ENCODE assay signal across 9 cellular contexts in the genomic region with DNA sequence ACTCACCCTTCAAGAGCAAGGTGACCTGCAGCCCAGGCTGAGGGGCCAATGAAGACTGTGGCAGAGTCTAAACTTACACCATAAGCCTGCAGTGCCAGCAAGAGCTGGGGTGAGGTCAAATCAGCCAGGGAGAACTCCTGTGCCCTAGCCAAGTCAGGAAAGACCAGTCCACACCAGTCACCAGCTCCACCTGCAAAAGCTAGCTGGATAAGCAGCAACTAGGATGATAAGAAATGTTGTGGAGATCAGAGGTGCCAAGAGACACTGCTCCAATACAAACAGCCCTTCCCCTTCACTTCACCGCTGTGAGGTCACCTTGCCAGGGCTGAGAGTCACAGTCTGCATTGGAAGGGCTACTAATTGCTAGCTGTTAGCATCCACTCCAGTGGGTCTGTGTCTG. TPM values are rescaled to one million over a fixed set of nuclear protein-coding genes. Genes with fewer than 3 reads are reported as not detected.
DNase-seq lines count a peak whose midpoint lies in the region; ATAC-seq lines count a peak whose summit lies in the region.
"Had no signal": no experiment of that assay in that cellular context is flagged by ENCODE, and none has a peak within 500 bp of the region (broad histone marks: within the 10 kb centered on the region; RNA-seq: fewer than 3 reads in every experiment).

No MANE protein-coding gene starts in this region.

- H3K27me3 Mint-ChIP-seq in activated naive CD8-positive, alpha-beta T cell treated with anti-CD3 and anti-CD28 coated beads for 36 hours: no peaks in the 10 kb centered on the region

- DNase-seq in activated naive CD8-positive, alpha-beta T cell treated with anti-CD3 and anti-CD28 coated beads for 36 hours: no peak
- DNase-seq in stimulated activated effector memory CD8-positive, alpha-beta T cell treated with anti-CD3 and anti-CD28 coated beads, Interleukin-12 subunit alpha, Interleukin-12 subunit beta, amount 100 ng/mL, for 72 hours (ENCODE audit: low spot score in 2 of 2): no peak
- DNase-seq in amniotic stem cell (lab: John Stamatoyannopoulos, UW): no peak
- DNase-seq in SKM-1 treated with dmso at 0.1 percent for 144 hours (lab: John Stamatoyannopoulos, UW; ENCODE audit: unreplicated experiment): no peak
- no peak for DNase-seq in cerebellar nuclear complex (lab: John Stamatoyannopoulos, UW)
- DNase-seq: GM23248 had no signal

- no peak overlapping the region for H3K4me3 Mint-ChIP-seq in activated naive CD8-positive, alpha-beta T cell treated with anti-CD3 and anti-CD28 coated beads for 36 hours
- no peak overlapping the region for H3K4me3 Mint-ChIP-seq in stimulated activated effector memory CD8-positive, alpha-beta T cell treated with anti-CD3 and anti-CD28 coated beads, Interleukin-12 subunit alpha, Interleukin-12 subunit beta, amount 100 ng/mL, for 72 hours

- peaks cover 61% of the 10 kb centered on the region for H3K4me1 Mint-ChIP-seq in activated naive CD8-positive, alpha-beta T cell treated with anti-CD3 and anti-CD28 coated beads for 36 hours
- peaks cover 38% of the 10 kb centered on the region for H3K4me1 Mint-ChIP-seq in stimulated activated effector memory CD8-positive, alpha-beta T cell treated with anti-CD3 and anti-CD28 coated beads, Interleukin-12 subunit alpha, Interleukin-12 subunit beta, amount 100 ng/mL, for 72 hours

- peak overlapping the region; percentile 12 for H3K27ac Mint-ChIP-seq in activated naive CD8-positive, alpha-beta T cell treated with anti-CD3 and anti-CD28 coated beads for 36 hours
- peak overlapping the region; percentile 21 for H3K27ac Mint-ChIP-seq in stimulated activated effector memory CD8-positive, alpha-beta T cell treated with anti-CD3 and anti-CD28 coated beads, Interleukin-12 subunit alpha, Interleukin-12 subunit beta, amount 100 ng/mL, for 72 hours

- H3K36me3 Mint-ChIP-seq in activated naive CD8-positive, alpha-beta T cell treated with anti-CD3 and anti-CD28 coated beads for 36 hours: peaks cover 4% of the 10 kb centered on the region
- peaks cover 7% of the 10 kb centered on the region for H3K36me3 Mint-ChIP-seq in stimulated activated effector memory CD8-positive, alpha-beta T cell treated with anti-CD3 and anti-CD28 coated beads, Interleukin-12 subunit alpha, Interleukin-12 subunit beta, amount 100 ng/mL, for 72 hours

- ATAC-seq in GM19438 (IDR thresholded peaks at IDR 0.05; ENCODE audit: low read depth, unreplicated experiment) (peak; percentile 7), HG03097 (IDR thresholded peaks at IDR 0.05; ENCODE audit: low FRiP score, unreplicated experiment) (peak; percentile 16), HG03565 (IDR thresholded peaks at IDR 0.05; ENCODE audit: unreplicated experiment) (no peak)
- no peak for ATAC-seq in stimulated activated effector memory CD8-positive, alpha-beta T cell treated with anti-CD3 and anti-CD28 coated beads, Interleukin-12 subunit alpha, Interleukin-12 subunit beta, amount 100 ng/mL, for 72 hours

- peaks cover 2% of the 10 kb centered on the region for H3K9me3 Mint-ChIP-seq in activated naive CD8-positive, alpha-beta T cell treated with anti-CD3 and anti-CD28 coated beads for 36 hours
- no peaks in the 10 kb centered on the region for H3K9me3 Mint-ChIP-seq in stimulated activated effector memory CD8-positive, alpha-beta T cell treated with anti-CD3 and anti-CD28 coated beads, Interleukin-12 subunit alpha, Interleukin-12 subunit beta, amount 100 ng/mL, for 72 hours

RNA-seq across cellular contexts. Expression of gene NIPAL1, which starts 31.3 kb away (rescaled TPM):
- total RNA-seq in activated naive CD8-positive, alpha-beta T cell treated with anti-CD3 and anti-CD28 coated beads for 36 hours: 1 to 10 TPM; 1.8 to 2.9 TPM

RNA-seq across cellular contexts. Expression of gene CNGA1, which starts 31.4 kb away (rescaled TPM):
- under 1 TPM; 0.34 to 0.64 TPM for total RNA-seq in activated naive CD8-positive, alpha-beta T cell treated with anti-CD3 and anti-CD28 coated beads for 36 hours
- total RNA-seq: GM23248 had no signal

Comparison
In these comparisons a context has a peak if more than half of its experiments do, and no peak if none do; other contexts are left out.
1. ATAC-seq: peak in GM19438 (single experiment) and HG03097 (single experiment); none in stimulated activated effector memory CD8-positive, alpha-beta T cell treated with anti-CD3 and anti-CD28 coated beads, Interleukin-12 subunit alpha, Interleukin-12 subunit beta, amount 100 ng/mL, for 72 hours (single experiment) and HG03565 (single experiment).